In the genomic region with DNA sequence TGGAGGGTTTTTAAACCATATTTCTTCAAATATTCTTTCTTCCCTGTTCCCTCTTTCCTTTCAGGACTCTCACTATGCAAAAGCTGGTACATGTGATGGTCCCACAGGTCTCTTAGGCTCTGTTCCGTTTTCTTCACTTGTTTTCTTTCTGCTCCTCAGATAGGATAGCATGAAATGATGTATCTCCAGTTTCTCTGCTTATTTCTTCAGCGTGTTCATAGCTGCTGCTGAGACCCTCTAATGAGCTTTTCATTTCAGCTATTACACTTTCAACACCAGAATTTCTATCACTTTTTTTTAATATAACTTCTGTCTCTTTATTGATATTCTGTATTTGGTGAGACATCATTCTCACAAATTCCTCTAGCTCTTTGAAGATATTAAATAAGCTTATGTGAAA, we compare ENCODE assay signal across 36 cellular contexts.
"Had no signal": no experiment of that assay in that cellular context is flagged by ENCODE, and none has a peak within 500 bp of the region (broad histone marks: within the 10 kb centered on the region; RNA-seq: fewer than 3 reads in every experiment).

No MANE protein-coding gene starts in this region.

- H3K4me3 ChIP-seq: MG63 had no signal

- DNase-seq: Kasumi-1, MG63, MM.1S, MV-4-11, NCI-H1048, NCI-H1092, NCI-H1092 treated with DMSO at 0.1 percent for 48 hours, NCI-H1105, NCI-H1105 treated with DMSO at 0.1 percent for 48 hours, NCI-H1417, NCI-H1417 treated with DMSO at 0.1 percent for 48 hours, NCI-H1436, NCI-H1436 treated with DMSO at 0.1 percent for 48 hours, NCI-H146, NCI-H1694, NCI-H1694 treated with DMSO at 0.1 percent for 48 hours, NCI-H187, NCI-H187 treated with DMSO at 0.1 percent for 48 hours, NCI-H1930, NCI-H2029, NCI-H2029 treated with DMSO at 0.1 percent for 48 hours, NCI-H2081, NCI-H2081 treated with DMSO at 0.1 percent for 48 hours, NCI-H2107, NCI-H2171, NCI-H2171 treated with DMSO at 0.1 percent for 48 hours, NCI-H2227 treated with DMSO at 0.1 percent for 48 hours, NCI-H226, NCI-H345, NCI-H446, NCI-H446 treated with DMSO at 0.1 percent for 48 hours, NCI-H510A, NCI-H510A treated with DMSO at 0.1 percent for 48 hours, NCI-H524, NCI-H524 treated with DMSO at 0.1 percent for 48 hours, NCI-H526 had no signal

- H3K36me3 ChIP-seq: MG63 had no signal
